Comparison of ENCODE assay signal across 2 cellular contexts in genomic region chr11:18891712-18892111, GRCh38. TPM values are rescaled to one million over a fixed set of nuclear protein-coding genes. Genes with fewer than 3 reads are reported as not detected.
"Had no signal": no experiment of that assay in that cellular context is flagged by ENCODE, and none has a peak within 500 bp of the region (broad histone marks: within the 10 kb centered on the region; RNA-seq: fewer than 3 reads in every experiment).

No MANE protein-coding gene starts in this region.

RNA-seq across cellular contexts. Expression of gene MRGPRX1, which starts 47.5 kb away (rescaled TPM):
- total RNA-seq: G401, GM12878 had no signal
- polyA plus RNA-seq: GM12878 had no signal
